ENCODE assay signal across 13 cellular contexts in genomic region chr7:44665531-44666213, GRCh38. TPM values are rescaled to one million over a fixed set of nuclear protein-coding genes. Genes with fewer than 3 reads are reported as not detected.
A peak's percentile ranks its signal among the peaks of the same experiment; 100 is the strongest.
DNase-seq lines count a peak whose midpoint lies in the region; ATAC-seq, FAIRE-seq and TF ChIP-seq lines count a peak whose summit lies in the region.
"Had no signal": no experiment of that assay in that cellular context is flagged by ENCODE, and none has a peak within 500 bp of the region (broad histone marks: within the 10 kb centered on the region; RNA-seq: fewer than 3 reads in every experiment).

No MANE protein-coding gene starts in this region.

- peaks cover 24% of the 10 kb centered on the region for H3K36me3 Mint-ChIP-seq in astrocyte (ENCODE audit: low read depth, unreplicated experiment)

- H3K4me3 ChIP-seq in astrocyte (ENCODE audit: insufficient read depth, low read depth, low read length) (no peak overlapping the region), foreskin fibroblast (ENCODE audit: low read depth in 1 of 2, low read length in 2 of 2) (no peak overlapping the region), gastrocnemius medialis (no peak overlapping the region)

- H2AFZ ChIP-seq in astrocyte (ENCODE audit: low read depth, low read length): no peak overlapping the region

- no peak overlapping the region for H3K4me3 Mint-ChIP-seq in astrocyte (ENCODE audit: unreplicated experiment)

- no peak for TF ChIP-seq CTCF in astrocyte (IDR thresholded peaks at IDR 0.05; ENCODE audit: insufficient read depth, low read depth, low read length)
- no peak for TF ChIP-seq CTCF in foreskin fibroblast (IDR thresholded peaks at IDR 0.05; ENCODE audit: low read depth, low read length)
- no peak for TF ChIP-seq CTCF in gastrocnemius medialis (IDR thresholded peaks at IDR 0.05 in 4 of 5, conservative IDR thresholded peaks at IDR 0.05 in 1 of 5)
- no peak for TF ChIP-seq CTCF in GM13977 (IDR thresholded peaks at IDR 0.05; ENCODE audit: extremely low read depth, insufficient read depth, missing control alignments)

- peak overlapping the region; percentile 7 for H3K9ac ChIP-seq in astrocyte (ENCODE audit: low read length)

- ATAC-seq in gastrocnemius medialis: no peak

- peak overlapping the region; percentile 96 for H3K27ac Mint-ChIP-seq in astrocyte (ENCODE audit: unreplicated experiment)

- H3K4me1 ChIP-seq in astrocyte (ENCODE audit: insufficient read depth, low read length) (peaks cover 13% of the 10 kb centered on the region), gastrocnemius medialis (peaks cover 12 to 18% of the 10 kb centered on the region in 2 donors)

- H3K79me2 ChIP-seq in astrocyte (ENCODE audit: insufficient read depth, low read length): no peaks in the 10 kb centered on the region

- H3K36me3 ChIP-seq in astrocyte (ENCODE audit: insufficient read depth, low read length) (peaks cover 5% of the 10 kb centered on the region), gastrocnemius medialis (peaks cover 0 to 36% of the 10 kb centered on the region in 2 donors)

- peak overlapping the region; percentile 44 for H3K27ac ChIP-seq in astrocyte (ENCODE audit: low read depth, low read length)
- H3K27ac ChIP-seq in gastrocnemius medialis: peak overlapping the region; percentile 16 to 59 (median 42)
- H3K27ac ChIP-seq: WERI-Rb-1 had no signal

- DNase-seq in GM12892 (ENCODE audit: insufficient read length) (no peak), astrocyte (ENCODE audit: low read depth) (peak; percentile 92), foreskin fibroblast (peak; percentile 32 to 51), gastrocnemius medialis (peak in 1 of 2 donors; percentile 6), NCI-H2227 (lab: John Stamatoyannopoulos, UW; ENCODE audit: unreplicated experiment) (no peak), GM13977 (ENCODE audit: low spot score) (no peak), SKM-1 (lab: John Stamatoyannopoulos, UW; ENCODE audit: unreplicated experiment) (no peak), NCI-H1092 (lab: John Stamatoyannopoulos, UW) (no peak)
- DNase-seq: activated T-cell treated with anti-CD3 and anti-CD28 coated beads, Interleukin-2, amount 50 U/mL, for 48 hours; cortex of kidney; stimulated activated CD4-positive, alpha-beta T cell treated with anti-CD3 and anti-CD28 coated beads, Interleukin-4, amount 100 ng/mL, for 24 hours; WERI-Rb-1 had no signal

- peaks cover 3% of the 10 kb centered on the region for H3K9me3 ChIP-seq in astrocyte (ENCODE audit: insufficient read depth, low read depth, low read length)
- H3K9me3 ChIP-seq in gastrocnemius medialis: peaks cover 0 to 5% (median 0%) of the 10 kb centered on the region in 3 donors

- H3K4me1 Mint-ChIP-seq in astrocyte (ENCODE audit: low read depth, unreplicated experiment): peaks cover 16% of the 10 kb centered on the region

- no peaks in the 10 kb centered on the region for H3K27me3 Mint-ChIP-seq in astrocyte (ENCODE audit: low read depth, unreplicated experiment)

- intact Hi-C loops in gastrocnemius medialis (cut with DNase I; ENCODE audit: low total_unique reads): no loop called here

- FAIRE-seq in GM12892 (lab: Jason Lieb, UNC) (peak; percentile 17), astrocyte (lab: Jason Lieb, UNC) (peak; percentile 87)
- FAIRE-seq: RCC 7860 had no signal

- in situ Hi-C loops in gastrocnemius medialis (cut with MboI; ENCODE audit: low sequenced_read_pairs in 4 of 4) (no loop called here), GM13977 (cut with MboI; ENCODE audit: low pct_unique_long_range_greater_than_20kb, low sequenced_read_pairs, unreplicated experiment) (no loop called here)

- no peaks in the 10 kb centered on the region for H3K27me3 ChIP-seq in astrocyte (ENCODE audit: insufficient read depth, low read length)
- no peaks in the 10 kb centered on the region for H3K27me3 ChIP-seq in gastrocnemius medialis

- H4K20me1 ChIP-seq in astrocyte (ENCODE audit: insufficient read depth, low read length): peaks cover 3% of the 10 kb centered on the region

- no peak for TF ChIP-seq POLR2A in GM12892 (IDR thresholded peaks at IDR 0.05; ENCODE audit: low read depth, low read length)
- TF ChIP-seq POLR2A in gastrocnemius medialis (IDR thresholded peaks at IDR 0.05): no peak

- H3K4me2 ChIP-seq in astrocyte (ENCODE audit: low read length): peak overlapping the region; percentile 41

- peaks cover 3% of the 10 kb centered on the region for H3K9me3 Mint-ChIP-seq in astrocyte (ENCODE audit: unreplicated experiment)

RNA-seq across cellular contexts. Expression of gene OGDH, which starts 59.2 kb away (rescaled TPM):
- polyA plus RNA-seq in GM12892 (2012; ENCODE audit: missing spikeins): 37.3 TPM
- total RNA-seq in astrocyte (65.6 and 73.7 TPM in 2 replicates), gastrocnemius medialis (100 to 1,000 TPM; 224 to 462 (median 396) TPM)

Comparison
In these comparisons a context has a peak if more than half of its experiments do, and no peak if none do; other contexts are left out.
1. DNase-seq: peak in astrocyte (single experiment) and foreskin fibroblast (2 of 2); none in GM12892 (single experiment), NCI-H2227 (single experiment), GM13977 (single experiment), SKM-1 (single experiment) and NCI-H1092 (single experiment).